In genomic region chr4:164997324-164997723, GRCh38 we compare ENCODE assay signal across 13 cellular contexts. TPM values are rescaled to one million over a fixed set of nuclear protein-coding genes. Genes with fewer than 3 reads are reported as not detected.
A peak's percentile ranks its signal among the peaks of the same experiment; 100 is the strongest.
DNase-seq lines count a peak whose midpoint lies in the region; ATAC-seq, FAIRE-seq and TF ChIP-seq lines count a peak whose summit lies in the region.
"Had no signal": no experiment of that assay in that cellular context is flagged by ENCODE, and none has a peak within 500 bp of the region (broad histone marks: within the 10 kb centered on the region; RNA-seq: fewer than 3 reads in every experiment).

No MANE protein-coding gene starts in this region.

- no peak for TF ChIP-seq POLR2A in lower leg skin (IDR thresholded peaks at IDR 0.05)

- H3K36me3 ChIP-seq in pancreas = no peaks in the 10 kb centered on the region
- H3K36me3 ChIP-seq in upper lobe of right lung = no peaks in the 10 kb centered on the region
- H3K36me3 ChIP-seq: Peyer's patch had no signal

- peak; percentile 36 for TF ChIP-seq CTCF in GM13977 (IDR thresholded peaks at IDR 0.05; ENCODE audit: extremely low read depth, insufficient read depth, missing control alignments)
- TF ChIP-seq CTCF in choroid plexus epithelial cell (conservative IDR thresholded peaks at IDR 0.05; ENCODE audit: low read depth, low read length) = peak; percentile 48
- no peak for TF ChIP-seq CTCF in lower leg skin (IDR thresholded peaks at IDR 0.05)
- no peak for TF ChIP-seq CTCF in pancreas (IDR thresholded peaks at IDR 0.05)
- no peak for TF ChIP-seq CTCF in upper lobe of right lung (IDR thresholded peaks at IDR 0.05)

- H3K9me3 ChIP-seq in pancreas (no peaks in the 10 kb centered on the region), upper lobe of right lung (no peaks in the 10 kb centered on the region)
- H3K9me3 ChIP-seq: Peyer's patch had no signal

- H3K4me1 ChIP-seq in pancreas (no peaks in the 10 kb centered on the region), upper lobe of right lung (no peaks in the 10 kb centered on the region)
- H3K4me1 ChIP-seq: Peyer's patch had no signal

- ATAC-seq in pancreas = no peak
- no peak for ATAC-seq in upper lobe of right lung
- ATAC-seq: sciatic nerve; stimulated activated memory B cell treated with anti-CD40 and anti-IgM and Interleukin-4, amounts not matched to agents 10 μg/mL and 1 μg/mL and 100 μg/mL, for 72 hours had no signal

- intact Hi-C loops in lower leg skin (cut with DNase I; ENCODE audit: low total_unique reads) (no loop called here), pancreas (cut with DNase I) (no loop called here), upper lobe of right lung (cut with DNase I) (no loop called here)

- in situ Hi-C loops in GM13977 (cut with MboI; ENCODE audit: low pct_unique_long_range_greater_than_20kb, low sequenced_read_pairs, unreplicated experiment) = no loop called here

- H3K4me3 ChIP-seq in choroid plexus epithelial cell (ENCODE audit: low read depth, low read length) (no peak overlapping the region), lower leg skin (ENCODE audit: low read depth, poor library complexity, severe bottlenecking) (no peak overlapping the region), pancreas (no peak overlapping the region), upper lobe of right lung (no peak overlapping the region)
- H3K4me3 ChIP-seq: Peyer's patch had no signal

- DNase-seq in A172 (ENCODE audit: low spot score) (peak; percentile 14), GM13977 (ENCODE audit: low spot score) (no peak), NCI-H460 (ENCODE audit: extremely low read depth, low read depth) (peak; percentile 21), choroid plexus epithelial cell (ENCODE audit: low read depth) (peak; percentile 30), NCI-H146 (lab: John Stamatoyannopoulos, UW) (no peak), lower leg skin (ENCODE audit: low spot score in 2 of 2) (no peak), pancreas (no peak), upper lobe of right lung (no peak)
- DNase-seq: activated CD8-positive, alpha-beta memory T cell treated with anti-CD3 and anti-CD28 coated beads, Interleukin-2, amount 50 U/mL, for 48 hours; dermis blood vessel endothelial cell; Peyer's patch had no signal

- 76 to 92% methylated on average over 2 of the region's 2 CpGs for WGBS in lower leg skin, 2 donors
- 66 to 76% methylated on average over 2 of the region's 2 CpGs for WGBS in pancreas, 2 donors

- H3K27ac ChIP-seq in pancreas = no peak overlapping the region
- no peak overlapping the region for H3K27ac ChIP-seq in upper lobe of right lung
- H3K27ac ChIP-seq: Peyer's patch had no signal

- FAIRE-seq in pancreas (lab: Jason Lieb, UNC) = no peak

- H3K27me3 ChIP-seq in pancreas (peaks cover 0 to 4% (median 0%) of the 10 kb centered on the region in 4 donors), upper lobe of right lung (no peaks in the 10 kb centered on the region)
- H3K27me3 ChIP-seq: Peyer's patch had no signal

RNA-seq across cellular contexts. Expression of gene TRIM61, which starts 19.9 kb away (rescaled TPM):
- total RNA-seq in A172 (2014; rRNA removed; shearing (Covaris generic)) = not detected in 2 replicates
- total RNA-seq in NCI-H460 (2014; rRNA removed; shearing (Covaris generic)) = not detected in 2 replicates
- polyA plus RNA-seq in NCI-H460 (2014; cell fraction: nucleus; rRNA removed) = not detected in 2 replicates
- total RNA-seq in lower leg skin = not detected
- total RNA-seq in pancreas = under 1 TPM; 0.12 to 0.47 (median 0.18) TPM
- polyA plus RNA-seq in pancreas = under 1 TPM; 0.11 to 0.70 TPM
- total RNA-seq in upper lobe of right lung = 1.2 TPM
- total RNA-seq: dermis blood vessel endothelial cell had no signal

RNA-seq across cellular contexts. Expression of gene TRIM60, which starts 34.5 kb away (rescaled TPM):
- total RNA-seq in A172 (2014; rRNA removed; shearing (Covaris generic)) = not detected in 2 replicates
- total RNA-seq in NCI-H460 (2014; rRNA removed; shearing (Covaris generic)) = not detected in 2 replicates
- polyA plus RNA-seq in NCI-H460 (2014; cell fraction: nucleus; rRNA removed) = not detected in 2 replicates
- total RNA-seq in lower leg skin (not detected), pancreas (not detected), upper lobe of right lung (not detected)
- polyA plus RNA-seq in pancreas = not detected
- total RNA-seq: dermis blood vessel endothelial cell, Peyer's patch, sciatic nerve had no signal

RNA-seq across cellular contexts. Expression of gene TRIM75, which starts 56.3 kb away (rescaled TPM):
- total RNA-seq in A172 (2014; rRNA removed; shearing (Covaris generic)) = not detected in 2 replicates
- total RNA-seq in NCI-H460 (2014; rRNA removed; shearing (Covaris generic)) = not detected in 2 replicates
- polyA plus RNA-seq in NCI-H460 (2014; cell fraction: nucleus; rRNA removed) = not detected in 2 replicates
- total RNA-seq in lower leg skin = not detected
- not detected for total RNA-seq in pancreas
- not detected for polyA plus RNA-seq in pancreas
- total RNA-seq in upper lobe of right lung = not detected
- total RNA-seq: dermis blood vessel endothelial cell, Peyer's patch, sciatic nerve had no signal

Comparison
In these comparisons a context has a peak if more than half of its experiments do, and no peak if none do; other contexts are left out.
1. DNase-seq: peak in A172 (single experiment), NCI-H460 (single experiment) and choroid plexus epithelial cell (single experiment); none in GM13977 (single experiment), NCI-H146 (single experiment), lower leg skin (0 of 2), pancreas (0 of 6) and upper lobe of right lung (single experiment).
2. CTCF ChIP-seq: peak in GM13977 (single experiment) and choroid plexus epithelial cell (single experiment); none in lower leg skin (0 of 3), pancreas (0 of 4) and upper lobe of right lung (single experiment).